In the genomic region with DNA sequence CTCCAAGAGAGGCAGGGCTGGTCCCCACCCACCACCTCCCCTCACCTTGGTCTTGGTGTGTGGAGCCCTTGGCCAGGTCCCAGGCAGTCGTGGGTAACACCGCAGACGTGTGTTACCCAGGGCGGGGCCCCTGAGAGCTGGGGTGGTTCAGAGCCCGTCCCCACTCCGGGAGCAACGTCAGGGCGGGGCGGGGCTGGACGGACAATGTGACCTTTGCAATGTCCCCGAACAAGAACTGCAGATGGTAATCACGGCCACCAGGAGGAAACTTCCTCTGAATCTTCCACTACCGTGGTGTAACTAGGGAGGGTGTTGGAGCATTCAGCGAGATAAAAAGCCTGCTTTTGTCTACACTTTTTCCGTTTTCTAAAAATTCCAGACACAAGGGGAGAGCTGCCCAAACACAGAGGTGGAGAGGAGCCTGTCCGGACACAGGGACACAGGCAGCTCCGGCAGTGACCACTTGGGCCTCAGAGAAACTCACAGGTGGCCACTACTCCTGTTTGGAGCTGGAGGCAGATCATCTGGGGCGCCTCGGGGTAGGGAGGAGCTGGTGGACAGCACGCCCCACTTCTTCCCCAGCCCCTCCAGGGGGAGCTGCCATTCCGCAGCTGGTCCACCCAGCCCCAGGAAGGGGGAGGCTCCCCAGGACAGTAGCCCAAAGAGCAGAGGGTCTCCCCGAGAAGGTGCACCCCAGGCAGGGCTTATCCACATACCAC, we compare ENCODE assay signal across 8 cellular contexts. TPM values are rescaled to one million over a fixed set of nuclear protein-coding genes. Genes with fewer than 3 reads are reported as not detected.
DNase-seq lines count a peak whose midpoint lies in the region; ATAC-seq and TF ChIP-seq lines count a peak whose summit lies in the region.

No MANE protein-coding gene starts in this region.

- no peak for TF ChIP-seq CTCF in CD8-positive, alpha-beta T cell (IDR thresholded peaks at IDR 0.05)
- peak; percentile 56 for TF ChIP-seq CTCF in HFF-Myc (IDR thresholded peaks at IDR 0.05; ENCODE audit: low read depth, low read length, missing control alignments)
- peak; percentile 55 for TF ChIP-seq CTCF in thoracic aorta (IDR thresholded peaks at IDR 0.05)

- no peak overlapping the region for H3K4me3 ChIP-seq in CD8-positive, alpha-beta T cell (ENCODE audit: low read depth, low read length)
- H3K4me3 ChIP-seq in HFF-Myc (replicated peaks; ENCODE audit: low read depth, low read length) (no peak overlapping the region), mesenchymal stem cell (ENCODE audit: insufficient read depth in 1 of 2, low read depth in 1 of 2, low read length in 2 of 2) (peak overlapping the region in 1 of 2 experiments; percentile 56), thoracic aorta (peak overlapping the region; percentile 57)

- peak overlapping the region; percentile 35 to 37 for H3K4ac ChIP-seq in mesenchymal stem cell (ENCODE audit: low read depth in 1 of 2, low read length in 2 of 2)

- H2BK12ac ChIP-seq in mesenchymal stem cell (ENCODE audit: low read length in 2 of 2) = peak overlapping the region in 1 of 2 experiments; percentile 63

- H3K27ac ChIP-seq in CD8-positive, alpha-beta T cell (ENCODE audit: low read depth, low read length) = no peak overlapping the region
- H3K27ac ChIP-seq in mesenchymal stem cell (ENCODE audit: low read length, poor library complexity, severe bottlenecking) (no peak overlapping the region), thoracic aorta (no peak overlapping the region)

- no peaks in the 10 kb centered on the region for H3K4me1 ChIP-seq in CD8-positive, alpha-beta T cell (ENCODE audit: insufficient read depth, low read length)
- peaks cover 25% of the 10 kb centered on the region for H3K4me1 ChIP-seq in mesenchymal stem cell (ENCODE audit: control insufficient read depth, insufficient read depth, low read depth, low read length)
- H3K4me1 ChIP-seq in thoracic aorta (ENCODE audit: control insufficient read depth in 1 of 2, low read depth in 2 of 2) = peaks cover 8 to 16% of the 10 kb centered on the region in 2 donors

- H3K4me3 Mint-ChIP-seq in CD8-positive, alpha-beta T cell = no peak overlapping the region

- peaks cover 3% of the 10 kb centered on the region for H3K4me1 Mint-ChIP-seq in CD8-positive, alpha-beta T cell (ENCODE audit: low read depth)

- no peaks in the 10 kb centered on the region for H3K27me3 ChIP-seq in CD8-positive, alpha-beta T cell (ENCODE audit: insufficient read depth, low read length)
- H3K27me3 ChIP-seq in mesenchymal stem cell (ENCODE audit: control insufficient read depth in 1 of 2, insufficient read depth in 1 of 2, low read length in 2 of 2) = peaks cover 10 to 20% of the 10 kb centered on the region in 2 experiments
- no peaks in the 10 kb centered on the region for H3K27me3 ChIP-seq in thoracic aorta (replicated peaks; ENCODE audit: insufficient read depth)

- H3K79me1 ChIP-seq in mesenchymal stem cell (replicated peaks; ENCODE audit: low read length, poor library complexity, severe bottlenecking) = no peaks in the 10 kb centered on the region

- no peak overlapping the region for H3K4me2 ChIP-seq in mesenchymal stem cell (ENCODE audit: low read length, poor library complexity, severe bottlenecking)

- peaks cover 19% of the 10 kb centered on the region for H3K27me3 Mint-ChIP-seq in CD8-positive, alpha-beta T cell (ENCODE audit: low read depth)

- H3K14ac ChIP-seq in mesenchymal stem cell (ENCODE audit: low read length in 2 of 2) = no peak overlapping the region

- peak overlapping the region; percentile 35 to 74 for H3K18ac ChIP-seq in mesenchymal stem cell (ENCODE audit: low read depth in 1 of 2, low read length in 2 of 2)

- no peak overlapping the region for H3K23ac ChIP-seq in mesenchymal stem cell (ENCODE audit: low read length in 2 of 2)

- intact Hi-C loops in CD8-positive, alpha-beta T cell (cut with DNase I, micrococcal nuclease) = no loop called here

- no peaks in the 10 kb centered on the region for H3K9me3 Mint-ChIP-seq in CD8-positive, alpha-beta T cell

- peak overlapping the region; percentile 71 for H2BK120ac ChIP-seq in mesenchymal stem cell (ENCODE audit: low read depth, low read length)

- H3K36me3 Mint-ChIP-seq in CD8-positive, alpha-beta T cell = no peaks in the 10 kb centered on the region

- peak in 2 of 7 experiments; percentile 16 to 23 for DNase-seq in CD8-positive, alpha-beta T cell
- DNase-seq in HFF-Myc (ENCODE audit: extremely low read depth, low read depth) (no peak), T1000 (lab: John Stamatoyannopoulos, UW) (peak; percentile 59), epidermal melanocyte (ENCODE audit: insufficient read length, low spot score) (peak; percentile 98), mesenchymal stem cell (peak; percentile 84), thoracic aorta (ENCODE audit: low spot score) (peak; percentile 46), GM19240 (ENCODE audit: insufficient read length, low spot score) (no peak)
- no peak for DNase-seq in activated effector memory CD4-positive, alpha-beta T cell treated with anti-CD3 and anti-CD28 coated beads, Interleukin-2, amount 50 U/mL, for 16 hours

- no peaks in the 10 kb centered on the region for H3K9me3 ChIP-seq in CD8-positive, alpha-beta T cell (ENCODE audit: low read length)
- H3K9me3 ChIP-seq in mesenchymal stem cell (ENCODE audit: control insufficient read depth, low read length) (no peaks in the 10 kb centered on the region), thoracic aorta (no peaks in the 10 kb centered on the region)

- 39% methylated on average over 22 of the region's 22 CpGs for WGBS in mesenchymal stem cell

- CTCF ChIA-PET in CD8-positive, alpha-beta T cell (lab: Charles Lee) = interaction anchor here (1.5 kb wide), 1 partner anchor 23 kb away, joined by 3 read pairs; no protein-coding TSS in a partner anchor

- peak overlapping the region; percentile 60 for H2BK15ac ChIP-seq in mesenchymal stem cell (ENCODE audit: low read depth, poor library complexity, severe bottlenecking)

- ATAC-seq in CD8-positive, alpha-beta T cell = peak; percentile 54
- no peak for ATAC-seq in thoracic aorta (ENCODE audit: insufficient number of reproducible peaks, low FRiP score, low read depth)

- no peak overlapping the region for H3K27ac Mint-ChIP-seq in CD8-positive, alpha-beta T cell

- H3K9ac ChIP-seq in mesenchymal stem cell (ENCODE audit: low read length) = peak overlapping the region; percentile 69

- no peak overlapping the region for H2AK5ac ChIP-seq in mesenchymal stem cell (ENCODE audit: low read length, severe bottlenecking)

- peak overlapping the region; percentile 80 for H4K91ac ChIP-seq in mesenchymal stem cell (ENCODE audit: low read length)

- POLR2A ChIA-PET in CD8-positive, alpha-beta T cell (lab: Charles Lee) = no interaction called here

- H4K8ac ChIP-seq in mesenchymal stem cell (ENCODE audit: low read length) = peak overlapping the region; percentile 85

- no peaks in the 10 kb centered on the region for H3K36me3 ChIP-seq in CD8-positive, alpha-beta T cell (ENCODE audit: insufficient read depth, low read length)
- H3K36me3 ChIP-seq in mesenchymal stem cell (ENCODE audit: control insufficient read depth in 1 of 2, insufficient read depth in 2 of 2, low read depth in 1 of 2, low read length in 2 of 2) (no peaks in the 10 kb centered on the region), thoracic aorta (no peaks in the 10 kb centered on the region)

- no peak overlapping the region for H2BK5ac ChIP-seq in mesenchymal stem cell (ENCODE audit: low read depth, low read length, poor library complexity, severe bottlenecking)

- peak overlapping the region; percentile 39 for H2AFZ ChIP-seq in mesenchymal stem cell (ENCODE audit: low read depth, low read length)

RNA-seq across cellular contexts. Expression of a gene that starts 14.2 kb away (rescaled TPM):
- total RNA-seq in CD8-positive, alpha-beta T cell = 10 to 100 TPM; 16.1 to 17.4 TPM
- polyA plus RNA-seq in mesenchymal stem cell (2013, experiment 1 of 2) = 54.5 TPM
- 52.5 TPM for polyA plus RNA-seq in mesenchymal stem cell (2013, experiment 2 of 2)
- 100 to 1,000 TPM in 1 of 2 donors, 10 to 100 TPM in 1; 83.0 to 129 TPM for total RNA-seq in thoracic aorta

Comparison
In these comparisons a context has a peak if more than half of its experiments do, and no peak if none do; other contexts are left out.
1. DNase-seq: peak in T1000 (single experiment), epidermal melanocyte (single experiment), mesenchymal stem cell (single experiment) and thoracic aorta (single experiment); none in HFF-Myc (single experiment), GM19240 (single experiment) and activated effector memory CD4-positive, alpha-beta T cell treated with anti-CD3 and anti-CD28 coated beads, Interleukin-2, amount 50 U/mL, for 16 hours (single experiment).
2. RNA of a gene that starts 14.2 kb away (total RNA-seq): 83.0 to 129 TPM in thoracic aorta; 16.1 to 17.4 TPM in CD8-positive, alpha-beta T cell; every median in the first group is over 4 times any median in the second.